In the genomic region with DNA sequence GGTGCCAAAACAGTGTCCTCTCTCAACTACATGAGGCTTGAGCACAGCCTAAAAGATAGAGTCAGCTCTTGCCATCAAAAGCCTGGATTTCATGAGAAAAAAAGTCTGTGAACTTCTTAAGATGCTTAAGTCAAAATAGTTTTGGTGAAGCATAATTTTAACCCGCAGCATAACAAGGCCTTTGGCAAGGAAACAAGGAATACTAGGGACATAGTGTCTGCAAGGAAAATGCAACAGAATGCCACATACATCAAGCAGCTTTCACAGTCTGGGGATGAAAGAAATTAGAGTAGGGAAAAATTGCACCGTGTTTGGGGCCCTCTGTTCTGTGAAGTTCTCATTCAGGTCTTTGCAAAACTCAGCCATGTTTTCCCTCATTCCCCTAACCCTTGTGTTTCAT, we compare ENCODE assay signal across 17 cellular contexts.
DNase-seq lines count a peak whose midpoint lies in the region; ATAC-seq and TF ChIP-seq lines count a peak whose summit lies in the region.
"Had no signal": no experiment of that assay in that cellular context is flagged by ENCODE, and none has a peak within 500 bp of the region (broad histone marks: within the 10 kb centered on the region; RNA-seq: fewer than 3 reads in every experiment).

No MANE protein-coding gene starts in this region.

- H3K27me3 ChIP-seq in ACC112 (ENCODE audit: insufficient read depth, low read length) (no peaks in the 10 kb centered on the region), mesenchymal stem cell (ENCODE audit: control insufficient read depth in 1 of 2, insufficient read depth in 1 of 2, low read length in 2 of 2) (no peaks in the 10 kb centered on the region)
- H3K27me3 ChIP-seq: SJSA1 had no signal

- H3K4me3 ChIP-seq in ACC112 (ENCODE audit: low read depth, low read length), result no peak overlapping the region
- H3K4me3 ChIP-seq in mesenchymal stem cell (ENCODE audit: insufficient read depth in 1 of 2, low read depth in 1 of 2, low read length in 2 of 2), result no peak overlapping the region
- H3K4me3 ChIP-seq: K562, SJSA1 had no signal

- WGBS in mesenchymal stem cell, result 96% methylated on average over 2 of the region's 2 CpGs

- no peak overlapping the region for H3K4ac ChIP-seq in mesenchymal stem cell (ENCODE audit: low read depth in 1 of 2, low read length in 2 of 2)

- no peaks in the 10 kb centered on the region for H3K9me3 ChIP-seq in mesenchymal stem cell (ENCODE audit: control insufficient read depth, low read length)
- H3K9me3 ChIP-seq: SJSA1 had no signal

- no peak overlapping the region for H2BK5ac ChIP-seq in mesenchymal stem cell (ENCODE audit: low read depth, low read length, poor library complexity, severe bottlenecking)

- peak overlapping the region; percentile 54 for H3K9ac ChIP-seq in mesenchymal stem cell (ENCODE audit: low read length)

- H3K36me3 ChIP-seq in ACC112 (ENCODE audit: insufficient read depth, low read length) (no peaks in the 10 kb centered on the region), mesenchymal stem cell (ENCODE audit: control insufficient read depth in 1 of 2, insufficient read depth in 2 of 2, low read depth in 1 of 2, low read length in 2 of 2) (no peaks in the 10 kb centered on the region)
- H3K36me3 ChIP-seq: SJSA1 had no signal

- no peaks in the 10 kb centered on the region for H3K79me1 ChIP-seq in mesenchymal stem cell (replicated peaks; ENCODE audit: low read length, poor library complexity, severe bottlenecking)

- peak; percentile 68 for DNase-seq in GM04503 (ENCODE audit: low read depth)
- no peak for DNase-seq in mesenchymal stem cell
- no peak for DNase-seq in NCI-H2081 treated with DMSO at 0.1 percent for 48 hours (lab: John Stamatoyannopoulos, UW)
- DNase-seq in activated CD4-positive, alpha-beta T cell treated with anti-CD3 and anti-CD28 coated beads, Interleukin-2, amount 50 U/mL, for 48 hours, result no peak
- no peak for DNase-seq in SW480 (ENCODE audit: low spot score)
- no peak for DNase-seq in GM13976 (ENCODE audit: low spot score)
- DNase-seq: NCI-H1048, NCI-H1436 treated with DMSO at 0.1 percent for 48 hours, NCI-H2029 treated with DMSO at 0.1 percent for 48 hours, NCI-H510A, NCI-H774 had no signal

- ATAC-seq in SK-N-SH treated with all-trans-retinoic acid at 6 μM for 48 hours, result peak; percentile 62
- ATAC-seq: HCT116, K562 had no signal

- no peak overlapping the region for H4K91ac ChIP-seq in mesenchymal stem cell (ENCODE audit: low read length)

- in situ Hi-C loops in GM13976 (cut with MboI; ENCODE audit: low sequenced_read_pairs, unreplicated experiment), result no loop called here

- no peak overlapping the region for H2AK5ac ChIP-seq in mesenchymal stem cell (ENCODE audit: low read length, severe bottlenecking)

- H3K14ac ChIP-seq in mesenchymal stem cell (ENCODE audit: low read length in 2 of 2), result no peak overlapping the region

- no peak overlapping the region for H3K23ac ChIP-seq in mesenchymal stem cell (ENCODE audit: low read length in 2 of 2)

- H2BK120ac ChIP-seq in mesenchymal stem cell (ENCODE audit: low read depth, low read length), result no peak overlapping the region

- TF ChIP-seq CTCF in GM13976 (IDR thresholded peaks at IDR 0.05; ENCODE audit: borderline replicate concordance, control extremely low read depth, extremely low read depth, insufficient read depth, missing control alignments), result no peak

- no peak overlapping the region for H4K8ac ChIP-seq in mesenchymal stem cell (ENCODE audit: low read length)

- H2BK12ac ChIP-seq in mesenchymal stem cell (ENCODE audit: low read length in 2 of 2), result no peak overlapping the region

- no peaks in the 10 kb centered on the region for H3K79me2 ChIP-seq in ACC112 (ENCODE audit: control insufficient read depth, insufficient read depth, low read length, unreplicated experiment)

- H3K27ac ChIP-seq in ACC112 (ENCODE audit: low read depth, low read length) (no peak overlapping the region), mesenchymal stem cell (ENCODE audit: low read length, poor library complexity, severe bottlenecking) (no peak overlapping the region)
- H3K27ac ChIP-seq: 22Rv1, SJSA1 had no signal

- peak overlapping the region; percentile 66 for H2AFZ ChIP-seq in ACC112 (ENCODE audit: low read length, unreplicated experiment)
- H2AFZ ChIP-seq in mesenchymal stem cell (ENCODE audit: low read depth, low read length), result no peak overlapping the region

- no peak overlapping the region for H3K4me2 ChIP-seq in mesenchymal stem cell (ENCODE audit: low read length, poor library complexity, severe bottlenecking)

- no peak overlapping the region for H2BK15ac ChIP-seq in mesenchymal stem cell (ENCODE audit: low read depth, poor library complexity, severe bottlenecking)

- H3K4me1 ChIP-seq in ACC112 (ENCODE audit: control insufficient read depth, insufficient read depth, low read length, unreplicated experiment) (no peaks in the 10 kb centered on the region), mesenchymal stem cell (ENCODE audit: control insufficient read depth, insufficient read depth, low read depth, low read length) (no peaks in the 10 kb centered on the region)
- H3K4me1 ChIP-seq: SJSA1 had no signal

- H3K18ac ChIP-seq in mesenchymal stem cell (ENCODE audit: low read depth in 1 of 2, low read length in 2 of 2), result no peak overlapping the region

TF ChIP-seq in SK-N-SH treated with all-trans-retinoic acid at 6 μM for 48 hours, 23 proteins besides CTCF, POLR2A, EP300 and RAD21 (continues in another document):
- TF ChIP-seq, protein P1, sequence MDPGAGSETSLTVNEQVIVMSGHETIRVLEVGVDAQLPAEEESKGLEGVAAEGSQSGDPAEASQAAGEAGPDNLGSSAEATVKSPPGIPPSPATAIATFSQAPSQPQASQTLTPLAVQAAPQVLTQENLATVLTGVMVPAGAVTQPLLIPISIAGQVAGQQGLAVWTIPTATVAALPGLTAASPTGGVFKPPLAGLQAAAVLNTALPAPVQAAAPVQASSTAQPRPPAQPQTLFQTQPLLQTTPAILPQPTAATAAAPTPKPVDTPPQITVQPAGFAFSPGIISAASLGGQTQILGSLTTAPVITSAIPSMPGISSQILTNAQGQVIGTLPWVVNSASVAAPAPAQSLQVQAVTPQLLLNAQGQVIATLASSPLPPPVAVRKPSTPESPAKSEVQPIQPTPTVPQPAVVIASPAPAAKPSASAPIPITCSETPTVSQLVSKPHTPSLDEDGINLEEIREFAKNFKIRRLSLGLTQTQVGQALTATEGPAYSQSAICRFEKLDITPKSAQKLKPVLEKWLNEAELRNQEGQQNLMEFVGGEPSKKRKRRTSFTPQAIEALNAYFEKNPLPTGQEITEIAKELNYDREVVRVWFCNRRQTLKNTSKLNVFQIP (CRISPR knock-in tag; IDR thresholded peaks at IDR 0.05; ENCODE audit: borderline replicate concordance, low read depth), result no peak
- TF ChIP-seq ZNF8 (CRISPR knock-in tag; IDR thresholded peaks at IDR 0.05) (no peak), ZNF70 (CRISPR knock-in tag; IDR thresholded peaks at IDR 0.05) (no peak), CSDC2 (CRISPR knock-in tag; IDR thresholded peaks at IDR 0.05) (no peak), ISL1 (CRISPR knock-in tag; IDR thresholded peaks at IDR 0.05) (no peak), RARB (CRISPR knock-in tag; IDR thresholded peaks at IDR 0.05) (no peak), OSR1 (CRISPR knock-in tag; IDR thresholded peaks at IDR 0.05) (no peak), TOX (CRISPR knock-in tag; IDR thresholded peaks at IDR 0.05; ENCODE audit: borderline replicate concordance) (no peak), GLIS3 (CRISPR knock-in tag; IDR thresholded peaks at IDR 0.05) (no peak), ZNF565 (CRISPR knock-in tag; conservative IDR thresholded peaks at IDR 0.05; ENCODE audit: low read depth) (no peak), PPARA (CRISPR knock-in tag; IDR thresholded peaks at IDR 0.05; ENCODE audit: borderline replicate concordance) (no peak), ARNTL (CRISPR knock-in tag; IDR thresholded peaks at IDR 0.05; ENCODE audit: borderline replicate concordance, low read depth) (no peak)
- TF ChIP-seq, protein P2, sequence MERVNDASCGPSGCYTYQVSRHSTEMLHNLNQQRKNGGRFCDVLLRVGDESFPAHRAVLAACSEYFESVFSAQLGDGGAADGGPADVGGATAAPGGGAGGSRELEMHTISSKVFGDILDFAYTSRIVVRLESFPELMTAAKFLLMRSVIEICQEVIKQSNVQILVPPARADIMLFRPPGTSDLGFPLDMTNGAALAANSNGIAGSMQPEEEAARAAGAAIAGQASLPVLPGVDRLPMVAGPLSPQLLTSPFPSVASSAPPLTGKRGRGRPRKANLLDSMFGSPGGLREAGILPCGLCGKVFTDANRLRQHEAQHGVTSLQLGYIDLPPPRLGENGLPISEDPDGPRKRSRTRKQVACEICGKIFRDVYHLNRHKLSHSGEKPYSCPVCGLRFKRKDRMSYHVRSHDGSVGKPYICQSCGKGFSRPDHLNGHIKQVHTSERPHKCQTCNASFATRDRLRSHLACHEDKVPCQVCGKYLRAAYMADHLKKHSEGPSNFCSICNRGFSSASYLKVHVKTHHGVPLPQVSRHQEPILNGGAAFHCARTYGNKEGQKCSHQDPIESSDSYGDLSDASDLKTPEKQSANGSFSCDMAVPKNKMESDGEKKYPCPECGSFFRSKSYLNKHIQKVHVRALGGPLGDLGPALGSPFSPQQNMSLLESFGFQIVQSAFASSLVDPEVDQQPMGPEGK (CRISPR knock-in tag; IDR thresholded peaks at IDR 0.05; ENCODE audit: borderline replicate concordance), result no peak
- TF ChIP-seq, protein P3, sequence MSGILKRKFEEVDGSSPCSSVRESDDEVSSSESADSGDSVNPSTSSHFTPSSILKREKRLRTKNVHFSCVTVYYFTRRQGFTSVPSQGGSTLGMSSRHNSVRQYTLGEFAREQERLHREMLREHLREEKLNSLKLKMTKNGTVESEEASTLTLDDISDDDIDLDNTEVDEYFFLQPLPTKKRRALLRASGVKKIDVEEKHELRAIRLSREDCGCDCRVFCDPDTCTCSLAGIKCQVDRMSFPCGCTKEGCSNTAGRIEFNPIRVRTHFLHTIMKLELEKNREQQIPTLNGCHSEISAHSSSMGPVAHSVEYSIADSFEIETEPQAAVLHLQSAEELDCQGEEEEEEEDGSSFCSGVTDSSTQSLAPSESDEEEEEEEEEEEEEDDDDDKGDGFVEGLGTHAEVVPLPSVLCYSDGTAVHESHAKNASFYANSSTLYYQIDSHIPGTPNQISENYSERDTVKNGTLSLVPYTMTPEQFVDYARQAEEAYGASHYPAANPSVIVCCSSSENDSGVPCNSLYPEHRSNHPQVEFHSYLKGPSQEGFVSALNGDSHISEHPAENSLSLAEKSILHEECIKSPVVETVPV (CRISPR knock-in tag; IDR thresholded peaks at IDR 0.05), result no peak
